In the genomic region with DNA sequence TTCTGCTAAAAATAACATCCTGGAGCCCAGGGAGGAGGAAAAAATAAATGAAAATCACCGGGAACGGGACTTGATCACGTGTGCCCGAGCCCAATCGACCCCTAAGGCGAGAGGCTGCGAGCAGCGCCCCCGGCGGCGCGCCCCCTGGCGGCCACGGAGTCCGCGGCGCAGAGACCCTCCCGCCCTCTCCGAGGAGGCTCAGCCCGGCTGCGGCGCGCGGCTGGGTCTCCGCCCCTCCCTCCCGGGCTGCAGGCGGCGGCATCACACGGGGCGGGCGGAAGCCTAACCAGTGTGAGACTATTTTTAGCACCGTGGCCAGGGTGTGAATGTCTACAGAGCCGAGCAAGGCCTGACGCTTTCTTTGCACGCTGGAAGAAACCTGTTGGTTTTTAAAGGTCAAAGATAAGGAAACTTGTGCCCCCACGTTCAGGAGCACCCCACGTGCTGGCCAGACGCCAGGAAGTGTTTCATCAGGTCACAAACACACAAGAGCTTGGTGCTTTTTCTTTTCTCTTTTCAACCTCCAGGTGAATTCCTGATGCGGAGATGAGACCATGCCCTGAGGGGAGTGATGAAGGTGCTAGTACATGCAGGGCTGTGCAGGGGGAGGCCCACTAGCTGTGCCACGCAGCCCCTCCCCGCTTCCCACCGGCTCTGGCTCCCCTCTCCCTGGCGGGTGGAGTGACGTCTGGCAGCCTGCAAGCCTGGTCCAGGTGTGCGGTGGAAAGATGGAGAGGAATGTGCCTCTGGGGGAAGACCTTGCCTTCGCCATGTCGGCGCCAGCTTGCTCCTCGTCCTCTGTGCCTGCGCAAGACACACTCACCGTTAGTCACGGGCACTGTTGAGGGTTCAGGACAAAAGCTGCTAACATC, we compare ENCODE assay signal across 8 cellular contexts. TPM values are rescaled to one million over a fixed set of nuclear protein-coding genes. Genes with fewer than 3 reads are reported as not detected.
DNase-seq lines count a peak whose midpoint lies in the region; ATAC-seq and TF ChIP-seq lines count a peak whose summit lies in the region.

No MANE protein-coding gene starts in this region.

- WGBS in esophagus muscularis mucosa, result 21% methylated on average over 31 of the region's 52 CpGs

- no peaks in the 10 kb centered on the region for H3K9me3 Mint-ChIP-seq in activated T-cell treated with anti-CD3 and anti-CD28 coated beads, Interleukin-2, amount 50 U/mL, for 4 hours
- H3K9me3 Mint-ChIP-seq in naive thymus-derived CD4-positive, alpha-beta T cell, result peaks cover 0 to 6% (median 0%) of the 10 kb centered on the region in 11 donors
- no peaks in the 10 kb centered on the region for H3K9me3 Mint-ChIP-seq in stimulated activated effector memory CD8-positive, alpha-beta T cell treated with anti-CD3 and anti-CD28 coated beads, Interleukin-12 subunit alpha, Interleukin-12 subunit beta, amount 100 ng/mL, for 72 hours

- CTCF ChIA-PET in PC-3 (lab: Charles Lee), result interaction anchor here (2.6 kb wide), 1 partner anchor 15 kb away, joined by 20 read pairs; no protein-coding TSS in a partner anchor
- CTCF ChIA-PET in naive thymus-derived CD4-positive, alpha-beta T cell (lab: Charles Lee), result interaction anchor here (0.5 to 3.4 kb wide), 17 partner anchors 10 to 248 kb away, joined by 3 to 34 read pairs (median 4); no protein-coding TSS in a partner anchor

- no peaks in the 10 kb centered on the region for H3K36me3 ChIP-seq in DOHH2 (ENCODE audit: control insufficient read depth, low read length)
- no peaks in the 10 kb centered on the region for H3K36me3 ChIP-seq in PC-3 (ENCODE audit: low read depth, low read length)
- no peaks in the 10 kb centered on the region for H3K36me3 ChIP-seq in esophagus muscularis mucosa
- no peaks in the 10 kb centered on the region for H3K36me3 ChIP-seq in naive thymus-derived CD4-positive, alpha-beta T cell (ENCODE audit: control insufficient read depth in 2 of 3, insufficient read depth in 3 of 3, low read length in 3 of 3)

- peaks cover 32% of the 10 kb centered on the region for H3K4me1 ChIP-seq in DOHH2 (ENCODE audit: control insufficient read depth, low read length)
- H3K4me1 ChIP-seq in PC-3 (ENCODE audit: insufficient read depth, low read length), result peaks cover 35% of the 10 kb centered on the region
- peaks cover 12 to 26% (median 23%) of the 10 kb centered on the region in 4 donors for H3K4me1 ChIP-seq in esophagus muscularis mucosa
- peaks cover 28 to 31% of the 10 kb centered on the region in 2 donors for H3K4me1 ChIP-seq in naive thymus-derived CD4-positive, alpha-beta T cell (ENCODE audit: control insufficient read depth in 2 of 2, insufficient read depth in 2 of 2, low read length in 2 of 2)

- no peak for TF ChIP-seq EP300 in esophagus muscularis mucosa (IDR thresholded peaks at IDR 0.05)

- H3F3A ChIP-seq in DOHH2 (ENCODE audit: control insufficient read depth, insufficient read depth) (no peaks in the 10 kb centered on the region), PC-3 (ENCODE audit: low read length, unreplicated experiment) (no peaks in the 10 kb centered on the region)

- peak overlapping the region; percentile 55 for H3K9ac ChIP-seq in PC-3 (ENCODE audit: low read length)

- intact Hi-C loops in PC-3 (cut with micrococcal nuclease), result loop anchor here (1.0 to 2.0 kb wide), 2 partner anchors 136 to 145 kb away; no protein-coding TSS in a partner anchor
- intact Hi-C loops in esophagus muscularis mucosa (cut with DNase I), result loop anchor here (2.0 kb wide), 1 partner anchor 34 kb away; no protein-coding TSS in a partner anchor
- intact Hi-C loops in naive thymus-derived CD4-positive, alpha-beta T cell (cut with micrococcal nuclease), result loop anchor here (1.0 to 10.0 kb wide), 17 partner anchors 15 to 656 kb away; partner anchors contain the start of genes DNAJC27 (in 1 of the 2) and DTNB (in 1 of the 2)

- peaks cover under 1% of the 10 kb centered on the region for H3K36me3 Mint-ChIP-seq in activated T-cell treated with anti-CD3 and anti-CD28 coated beads, Interleukin-2, amount 50 U/mL, for 4 hours (ENCODE audit: insufficient read depth)
- peaks cover 0 to 19% (median 3%) of the 10 kb centered on the region in 5 donors for H3K36me3 Mint-ChIP-seq in naive thymus-derived CD4-positive, alpha-beta T cell
- H3K36me3 Mint-ChIP-seq in stimulated activated effector memory CD8-positive, alpha-beta T cell treated with anti-CD3 and anti-CD28 coated beads, Interleukin-12 subunit alpha, Interleukin-12 subunit beta, amount 100 ng/mL, for 72 hours, result no peaks in the 10 kb centered on the region

- H3K27ac Mint-ChIP-seq in naive thymus-derived CD4-positive, alpha-beta T cell, result peak overlapping the region; percentile 90 to 97 (median 94)
- peak overlapping the region; percentile 91 for H3K27ac Mint-ChIP-seq in stimulated activated effector memory CD8-positive, alpha-beta T cell treated with anti-CD3 and anti-CD28 coated beads, Interleukin-12 subunit alpha, Interleukin-12 subunit beta, amount 100 ng/mL, for 72 hours

- TF ChIP-seq POLR2A in esophagus muscularis mucosa (IDR thresholded peaks at IDR 0.05; ENCODE audit: low read depth), result no peak

- peak; percentile 76 for DNase-seq in KG1 (lab: John Stamatoyannopoulos, UW)
- peak; percentile 83 for DNase-seq in PC-3
- peak; percentile 90 for DNase-seq in activated T-cell treated with anti-CD3 and anti-CD28 coated beads, Interleukin-2, amount 50 U/mL, for 4 hours
- DNase-seq in esophagus muscularis mucosa (ENCODE audit: extremely low spot score), result peak; percentile 94
- DNase-seq in naive thymus-derived CD4-positive, alpha-beta T cell, result peak; percentile 89 to 94 (median 92)
- DNase-seq in stimulated activated effector memory CD8-positive, alpha-beta T cell treated with anti-CD3 and anti-CD28 coated beads, Interleukin-12 subunit alpha, Interleukin-12 subunit beta, amount 100 ng/mL, for 72 hours (ENCODE audit: low spot score in 2 of 2), result peak; percentile 92 to 95

- H3K4me2 ChIP-seq in DOHH2 (ENCODE audit: low read length) (peak overlapping the region; percentile 85), PC-3 (ENCODE audit: low read length) (peak overlapping the region; percentile 88)

- H3K4me3 ChIP-seq in DOHH2 (ENCODE audit: low read length) (peak overlapping the region; percentile 69), PC-3 (ENCODE audit: low read length) (peak overlapping the region; percentile 60), esophagus muscularis mucosa (peak overlapping the region; percentile 22 to 49 (median 40))
- H3K4me3 ChIP-seq in naive thymus-derived CD4-positive, alpha-beta T cell (ENCODE audit: low read length), result peak overlapping the region; percentile 53

- ATAC-seq in GM21786 (IDR thresholded peaks at IDR 0.05; ENCODE audit: unreplicated experiment), result peak; percentile 96
- peak; percentile 91 for ATAC-seq in PC-3
- peak; percentile 98 to 99 for ATAC-seq in activated T-cell treated with anti-CD3 and anti-CD28 coated beads, Interleukin-2, amount 50 U/mL, for 4 hours
- peak; percentile 99 for ATAC-seq in naive thymus-derived CD4-positive, alpha-beta T cell
- ATAC-seq in stimulated activated effector memory CD8-positive, alpha-beta T cell treated with anti-CD3 and anti-CD28 coated beads, Interleukin-12 subunit alpha, Interleukin-12 subunit beta, amount 100 ng/mL, for 72 hours, result peak; percentile 99

- H3K27ac ChIP-seq in DOHH2 (ENCODE audit: low read depth, low read length) (peak overlapping the region; percentile 37), PC-3 (ENCODE audit: low read length) (peak overlapping the region; percentile 82), esophagus muscularis mucosa (replicated peaks in 1 of 4) (peak overlapping the region; percentile 50 to 68 (median 58))
- peak overlapping the region; percentile 66 for H3K27ac ChIP-seq in naive thymus-derived CD4-positive, alpha-beta T cell (ENCODE audit: low read depth, low read length)

- H3K9me2 ChIP-seq in DOHH2 (replicated peaks; ENCODE audit: control insufficient read depth, low read length), result no peaks in the 10 kb centered on the region
- no peaks in the 10 kb centered on the region for H3K9me2 ChIP-seq in PC-3 (replicated peaks; ENCODE audit: low read length)

- H3K79me2 ChIP-seq in DOHH2 (ENCODE audit: control insufficient read depth, low read length) (no peaks in the 10 kb centered on the region), PC-3 (ENCODE audit: low read length) (no peaks in the 10 kb centered on the region)

- POLR2A ChIA-PET in PC-3 (lab: Charles Lee; ENCODE audit: unreplicated experiment), result interaction anchor here (0.6 kb wide), 1 partner anchor 136 kb away, joined by 6 read pairs; no protein-coding TSS in a partner anchor
- POLR2A ChIA-PET in naive thymus-derived CD4-positive, alpha-beta T cell (lab: Charles Lee), result interaction anchor here (0.5 to 3.1 kb wide), 9 partner anchors 15 to 1300 kb away, joined by 3 to 35 read pairs (median 4); no protein-coding TSS in a partner anchor

- BruUV-seq in PC-3 (replicated peaks; lab: Mats Ljungman, UMichigan), result no TSS peak

- TF ChIP-seq CTCF in DOHH2 (IDR thresholded peaks at IDR 0.05; ENCODE audit: low read depth, low read length, poor library complexity, severe bottlenecking) (peak; percentile 94), PC-3 (conservative IDR thresholded peaks at IDR 0.05; ENCODE audit: low read depth, low read length) (peak; percentile 96), esophagus muscularis mucosa (IDR thresholded peaks at IDR 0.05) (peak; percentile 93 to 96 (median 95))

- H4K20me1 ChIP-seq in DOHH2 (ENCODE audit: control insufficient read depth, insufficient read depth, low read depth, low read length) (no peaks in the 10 kb centered on the region), PC-3 (ENCODE audit: low read length) (no peaks in the 10 kb centered on the region)

- peak overlapping the region; percentile 85 for H2AFZ ChIP-seq in PC-3 (ENCODE audit: low read length)

- peak overlapping the region; percentile 63 for H3K4me3 Mint-ChIP-seq in activated T-cell treated with anti-CD3 and anti-CD28 coated beads, Interleukin-2, amount 50 U/mL, for 4 hours
- peak overlapping the region; percentile 67 to 87 (median 74) for H3K4me3 Mint-ChIP-seq in naive thymus-derived CD4-positive, alpha-beta T cell
- peak overlapping the region; percentile 69 for H3K4me3 Mint-ChIP-seq in stimulated activated effector memory CD8-positive, alpha-beta T cell treated with anti-CD3 and anti-CD28 coated beads, Interleukin-12 subunit alpha, Interleukin-12 subunit beta, amount 100 ng/mL, for 72 hours

- H3K4me1 Mint-ChIP-seq in activated T-cell treated with anti-CD3 and anti-CD28 coated beads, Interleukin-2, amount 50 U/mL, for 4 hours (ENCODE audit: low read depth), result peaks cover 32% of the 10 kb centered on the region
- peaks cover 29 to 49% (median 32%) of the 10 kb centered on the region in 7 donors for H3K4me1 Mint-ChIP-seq in naive thymus-derived CD4-positive, alpha-beta T cell
- H3K4me1 Mint-ChIP-seq in stimulated activated effector memory CD8-positive, alpha-beta T cell treated with anti-CD3 and anti-CD28 coated beads, Interleukin-12 subunit alpha, Interleukin-12 subunit beta, amount 100 ng/mL, for 72 hours, result peaks cover 53% of the 10 kb centered on the region

- H3K27me3 Mint-ChIP-seq in activated T-cell treated with anti-CD3 and anti-CD28 coated beads, Interleukin-2, amount 50 U/mL, for 4 hours (ENCODE audit: low read depth), result no peaks in the 10 kb centered on the region
- H3K27me3 Mint-ChIP-seq in naive thymus-derived CD4-positive, alpha-beta T cell, result no peaks in the 10 kb centered on the region

- no peaks in the 10 kb centered on the region for H3K27me3 ChIP-seq in DOHH2 (ENCODE audit: control insufficient read depth, low read length)
- H3K27me3 ChIP-seq in PC-3 (ENCODE audit: low read length), result no peaks in the 10 kb centered on the region
- no peaks in the 10 kb centered on the region for H3K27me3 ChIP-seq in esophagus muscularis mucosa
- H3K27me3 ChIP-seq in naive thymus-derived CD4-positive, alpha-beta T cell (ENCODE audit: control insufficient read depth in 2 of 2, insufficient read depth in 2 of 2, low read length in 2 of 2), result no peaks in the 10 kb centered on the region

- no peaks in the 10 kb centered on the region for H3K9me3 ChIP-seq in DOHH2 (ENCODE audit: control insufficient read depth, insufficient read depth, low read length)
- no peaks in the 10 kb centered on the region for H3K9me3 ChIP-seq in PC-3 (ENCODE audit: low read length)
- H3K9me3 ChIP-seq in esophagus muscularis mucosa, result no peaks in the 10 kb centered on the region
- H3K9me3 ChIP-seq in naive thymus-derived CD4-positive, alpha-beta T cell (ENCODE audit: control insufficient read depth in 2 of 3, low read length in 3 of 3), result no peaks in the 10 kb centered on the region

RNA-seq across cellular contexts. Expression of gene DNMT3A, which starts 35.3 kb away (rescaled TPM):
- 12.2 and 20.6 TPM in 2 replicates for total RNA-seq in PC-3 (2014; rRNA removed)
- 100 to 1,000 TPM in 2 of 3 donors, 10 to 100 TPM in 1; 89.2 to 106 (median 103) TPM for total RNA-seq in activated T-cell treated with anti-CD3 and anti-CD28 coated beads, Interleukin-2, amount 50 U/mL, for 4 hours
- total RNA-seq in esophagus muscularis mucosa, result 10 to 100 TPM; 11.3 to 29.5 (median 16.9) TPM
- total RNA-seq in naive thymus-derived CD4-positive, alpha-beta T cell, result 100 to 1,000 TPM in 3 of 5 experiments, 10 to 100 TPM in 2; 78.9 to 117 (median 106) TPM
- 10 to 100 TPM; 19.4 to 29.0 TPM for polyA plus RNA-seq in naive thymus-derived CD4-positive, alpha-beta T cell

Comparison
In these comparisons a context has a peak if more than half of its experiments do, and no peak if none do; other contexts are left out.
1. Peak in every context shown above with its lines: DNase-seq, ATAC-seq, H3K4me3 ChIP-seq and H3K27ac ChIP-seq.